In the genomic region with DNA sequence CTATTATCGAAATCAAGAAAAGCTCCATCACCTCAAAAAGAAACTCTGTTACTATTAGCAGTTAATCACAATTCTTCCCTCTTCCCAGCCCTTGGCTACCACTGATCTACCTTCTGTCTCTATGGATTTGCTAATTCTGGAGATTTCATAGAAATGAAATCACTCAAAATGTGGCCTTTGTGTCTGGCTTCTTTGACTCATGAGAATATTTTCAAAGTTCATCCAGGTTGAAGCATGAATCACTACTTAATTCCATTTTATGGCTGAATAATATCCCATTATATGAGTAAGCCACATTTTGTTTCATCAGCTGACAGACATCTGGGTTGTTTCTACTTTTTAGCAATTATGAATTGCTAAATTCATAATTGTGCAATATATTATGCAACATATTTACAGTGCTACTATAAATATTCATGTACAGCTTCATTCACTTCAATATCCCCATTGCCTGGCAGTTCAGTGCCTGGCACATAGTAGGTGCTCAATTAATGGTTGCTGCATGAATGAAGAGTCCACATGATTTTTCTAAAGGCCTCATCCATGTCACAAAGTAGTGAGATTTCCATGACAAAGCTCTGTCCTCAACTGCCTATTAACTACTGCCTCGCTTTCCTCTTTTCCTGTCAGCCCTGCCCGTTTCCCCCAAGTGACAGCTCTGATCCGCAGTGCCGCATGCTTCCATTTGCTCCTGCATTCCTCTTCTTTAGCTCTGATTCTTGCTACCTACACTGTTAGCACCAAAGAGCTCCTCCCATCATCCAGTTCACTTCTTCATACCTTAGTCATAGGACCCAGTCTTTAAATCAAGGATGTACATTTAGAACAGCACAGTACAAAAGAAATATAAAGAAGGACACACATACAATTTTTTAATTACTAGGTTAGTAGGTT, we compare ENCODE assay signal across 9 cellular contexts. TPM values are rescaled to one million over a fixed set of nuclear protein-coding genes. Genes with fewer than 3 reads are reported as not detected.
DNase-seq lines count a peak whose midpoint lies in the region; ATAC-seq and TF ChIP-seq lines count a peak whose summit lies in the region.
"Had no signal": no experiment of that assay in that cellular context is flagged by ENCODE, and none has a peak within 500 bp of the region (broad histone marks: within the 10 kb centered on the region; RNA-seq: fewer than 3 reads in every experiment).

No MANE protein-coding gene starts in this region.

- no peaks in the 10 kb centered on the region for H3K9me3 Mint-ChIP-seq in T-cell

- peaks cover 0 to 5% (median 5%) of the 10 kb centered on the region in 3 donors for H3K4me1 Mint-ChIP-seq in T-cell

- TF ChIP-seq CTCF in osteoblast (IDR thresholded peaks at IDR 0.05; ENCODE audit: extremely low read depth, low read depth, low read length), result no peak

- no peak overlapping the region for H3K27ac Mint-ChIP-seq in T-cell

- no peaks in the 10 kb centered on the region for H3K27me3 Mint-ChIP-seq in T-cell

- no peak overlapping the region for H3K4me3 ChIP-seq in osteoblast (ENCODE audit: insufficient read depth, low read length)

- CTCF ChIA-PET in T-cell (lab: Charles Lee), result interaction anchor here (0.9 kb wide), 2 partner anchors 22 kb away, joined by 3 to 6 read pairs; no protein-coding TSS in a partner anchor

- peaks cover 4% of the 10 kb centered on the region for H3K79me2 ChIP-seq in osteoblast (ENCODE audit: insufficient read depth, low read length)

- ATAC-seq in esophagus mucosa (peak; percentile 95), T-cell (replicated peaks in 1 of 4) (no peak)

- peaks cover 56% of the 10 kb centered on the region for H3K36me3 Mint-ChIP-seq in T-cell

- H3K4me1 ChIP-seq in osteoblast (ENCODE audit: insufficient read depth, low read length), result peaks cover 42% of the 10 kb centered on the region

- H4K20me1 ChIP-seq in osteoblast (ENCODE audit: insufficient read depth, low read length), result no peaks in the 10 kb centered on the region

- DNase-seq in Ammon's horn (ENCODE audit: low spot score), result peak; percentile 7
- peak; percentile 84 for DNase-seq in NCI-H226
- peak; percentile 71 for DNase-seq in osteoblast (ENCODE audit: insufficient read length, low spot score, missing footprints)
- DNase-seq in OCI-M2 (lab: John Stamatoyannopoulos, UW; ENCODE audit: unreplicated experiment), result no peak
- no peak for DNase-seq in T-helper 2 cell
- no peak for DNase-seq in NCI-H524 (lab: John Stamatoyannopoulos, UW)
- DNase-seq in T-cell, result no peak
- DNase-seq: OCI-M1 had no signal

- no peak overlapping the region for H3K4me3 Mint-ChIP-seq in T-cell

- peak overlapping the region; percentile 95 for H3K27ac ChIP-seq in osteoblast (ENCODE audit: low read depth, low read length)

- POLR2A ChIA-PET in T-cell (lab: Charles Lee), result interaction anchor here in 1 of 2 donors (1.2 kb wide), 1 partner anchor 8 kb away, joined by 3 read pairs; no protein-coding TSS in a partner anchor

- no peak overlapping the region for H2AFZ ChIP-seq in osteoblast (ENCODE audit: low read length)

- H3K9me3 ChIP-seq in osteoblast (ENCODE audit: low read depth, low read length), result no peaks in the 10 kb centered on the region

- H3K27me3 ChIP-seq in osteoblast (ENCODE audit: insufficient read depth, low read length), result no peaks in the 10 kb centered on the region

- H3K4me2 ChIP-seq in osteoblast (ENCODE audit: insufficient read depth, low read length), result peak overlapping the region; percentile 59

- peaks cover 18% of the 10 kb centered on the region for H3K36me3 ChIP-seq in osteoblast (ENCODE audit: insufficient read depth, low read length)

RNA-seq across cellular contexts. Expression of gene CCDC93, which starts 32.8 kb away (rescaled TPM):
- total RNA-seq in esophagus mucosa, result 11.5 TPM
- total RNA-seq in osteoblast, result 40.5 and 47.7 TPM in 2 replicates
- 10 to 100 TPM; 47.8 to 55.3 (median 50.5) TPM for total RNA-seq in T-cell

Comparison
In these comparisons a context has a peak if more than half of its experiments do, and no peak if none do; other contexts are left out.
1. DNase-seq: peak in Ammon's horn (single experiment), NCI-H226 (single experiment) and osteoblast (single experiment); none in OCI-M2 (single experiment), T-helper 2 cell (0 of 5), NCI-H524 (0 of 2) and T-cell (0 of 34).